10 cellular contexts compared by ENCODE assay signal in the genomic region with DNA sequence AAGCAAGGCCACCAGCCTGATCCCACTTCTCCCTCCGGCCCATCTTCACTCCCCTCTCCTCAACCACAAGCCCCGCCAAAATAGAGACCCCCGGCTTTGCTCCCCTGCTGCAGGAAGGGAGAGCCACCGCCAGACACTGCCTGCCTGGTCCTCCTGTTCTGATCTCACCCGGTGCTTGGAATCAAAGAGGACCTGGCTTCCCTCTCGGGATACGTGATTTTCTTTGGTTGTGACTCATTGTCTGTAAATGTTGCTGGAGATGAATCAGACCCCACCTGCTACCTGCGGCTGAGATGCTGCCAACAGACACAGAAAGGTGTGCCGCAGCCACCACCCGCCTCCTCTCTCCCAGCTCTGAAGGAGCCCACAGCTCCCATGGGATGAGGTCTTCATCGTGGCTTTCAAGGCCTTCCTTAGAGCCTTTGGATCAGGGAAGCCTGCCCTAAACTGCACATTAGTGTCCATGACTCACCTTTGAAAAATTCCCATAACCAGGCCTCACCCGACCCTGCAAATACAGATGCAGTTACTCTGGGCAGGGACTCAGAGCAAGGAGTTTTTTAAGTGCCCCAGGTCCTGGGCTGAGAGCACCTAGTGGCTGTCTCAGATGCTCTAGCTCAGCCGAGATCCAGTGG.
DNase-seq lines count a peak whose midpoint lies in the region; ATAC-seq and TF ChIP-seq lines count a peak whose summit lies in the region.
"Had no signal": no experiment of that assay in that cellular context is flagged by ENCODE, and none has a peak within 500 bp of the region (broad histone marks: within the 10 kb centered on the region; RNA-seq: fewer than 3 reads in every experiment).

No MANE protein-coding gene starts in this region.

- peak overlapping the region; percentile 47 for H2BK5ac ChIP-seq in IMR-90 (ENCODE audit: low read depth, low read length, poor library complexity, severe bottlenecking)

- H4K8ac ChIP-seq in IMR-90 (ENCODE audit: low read depth in 2 of 2, low read length in 2 of 2): peak overlapping the region; percentile 0 to 59; a peak in 3 of 4 replicates

- peak overlapping the region; percentile 81 for H2AK9ac ChIP-seq in IMR-90 (replicated peaks; ENCODE audit: low read depth, low read length, poor library complexity)

- H3K9me3 Mint-ChIP-seq in nephron progenitor cell: peaks cover 3% of the 10 kb centered on the region
- H3K9me3 Mint-ChIP-seq in activated naive CD8-positive, alpha-beta T cell treated with anti-CD3 and anti-CD28 coated beads, Interleukin-2, amount 50 U/mL, for 24 hours: no peaks in the 10 kb centered on the region

- no peak overlapping the region for H3K27ac Mint-ChIP-seq in nephron progenitor cell
- H3K27ac Mint-ChIP-seq in activated naive CD8-positive, alpha-beta T cell treated with anti-CD3 and anti-CD28 coated beads, Interleukin-2, amount 50 U/mL, for 24 hours: no peak overlapping the region

- peak overlapping the region; percentile 83 for H2AFZ ChIP-seq in IMR-90 (replicated peaks; ENCODE audit: low read length, poor library complexity)

- no peaks in the 10 kb centered on the region for H3K27me3 ChIP-seq in IMR-90 (ENCODE audit: control insufficient read depth, insufficient read depth, low read length)

- H2AK5ac ChIP-seq in IMR-90 (ENCODE audit: low read depth, low read length): peak overlapping the region; percentile 94; the same call in 1 of the 2 replicates

- H3K9me3 ChIP-seq in IMR-90 (ENCODE audit: control insufficient read depth, insufficient read depth, low read length): no peaks in the 10 kb centered on the region

- peak; percentile 73 for DNase-seq in AG20443 (ENCODE audit: low spot score)
- peak; percentile 88 for DNase-seq in IMR-90
- DNase-seq in choroid plexus epithelial cell (ENCODE audit: low read depth): peak; percentile 69
- DNase-seq in nephron progenitor cell: no peak
- DNase-seq in activated naive CD8-positive, alpha-beta T cell treated with anti-CD3 and anti-CD28 coated beads, Interleukin-2, amount 50 U/mL, for 24 hours: no peak
- no peak for DNase-seq in HuH-7 (ENCODE audit: low spot score)
- no peak for DNase-seq in stimulated activated naive CD8-positive, alpha-beta T cell treated with anti-CD3 and anti-CD28 coated beads, Interleukin-15, Interleukin-2, amounts not matched to agents 100 U/mL and 50 U/mL, for 24 hours
- DNase-seq: activated CD8-positive, alpha-beta memory T cell treated with anti-CD3 and anti-CD28 coated beads for 24 hours had no signal

- 0 out of 2 replicates have a peak overlapping the region, but pooled peaks have one; percentile 32 for H3K23ac ChIP-seq in IMR-90 (ENCODE audit: low read depth, low read length)

- H4K91ac ChIP-seq in IMR-90 (ENCODE audit: insufficient read depth, low read depth, low read length): peak overlapping the region; percentile 58

- peak overlapping the region; percentile 87 for H2BK20ac ChIP-seq in IMR-90 (ENCODE audit: low read depth, low read length)

- no peak for TF ChIP-seq POLR2A in IMR-90 (IDR thresholded peaks at IDR 0.05; ENCODE audit: low read depth, low read length)

- H2BK15ac ChIP-seq in IMR-90 (ENCODE audit: low read depth, low read length): peak overlapping the region; percentile 69; the same call in 2 of the 3 replicates

- peak overlapping the region; percentile 26 for H4K5ac ChIP-seq in IMR-90 (ENCODE audit: low read depth, low read length)

- H3K4me3 ChIP-seq in IMR-90 (ENCODE audit: insufficient read depth, low read depth, low read length) (no peak overlapping the region), choroid plexus epithelial cell (ENCODE audit: low read depth, low read length) (no peak overlapping the region)

- no peaks in the 10 kb centered on the region for H3K36me3 ChIP-seq in IMR-90 (ENCODE audit: control insufficient read depth, insufficient read depth, low read length)

- peaks cover 21% of the 10 kb centered on the region for H3K9me1 ChIP-seq in IMR-90 (ENCODE audit: insufficient read depth, low read length)

- H3K9ac ChIP-seq in IMR-90 (ENCODE audit: low read depth, low read length): no peak overlapping the region
- H3K9ac ChIP-seq: KMS-11 had no signal

- peak; percentile 67 for ATAC-seq in IMR-90 (ENCODE audit: low read depth)
- no peak for ATAC-seq in activated naive CD8-positive, alpha-beta T cell treated with anti-CD3 and anti-CD28 coated beads, Interleukin-2, amount 50 U/mL, for 24 hours
- ATAC-seq in HG02642 (IDR thresholded peaks at IDR 0.05; ENCODE audit: poor library complexity, unreplicated experiment): no peak
- ATAC-seq in stimulated activated naive CD8-positive, alpha-beta T cell treated with anti-CD3 and anti-CD28 coated beads, Interleukin-15, Interleukin-2, amounts not matched to agents 100 U/mL and 50 U/mL, for 24 hours: no peak

- H3K18ac ChIP-seq in IMR-90 (ENCODE audit: low read depth, low read length): peak overlapping the region; percentile 14

- no TSS peak for BruUV-seq in IMR-90 (replicated peaks; lab: Mats Ljungman, UMichigan)

- H3K14ac ChIP-seq in IMR-90 (replicated peaks; ENCODE audit: low read depth, low read length): peak overlapping the region; percentile 57

- H3K4me3 Mint-ChIP-seq in nephron progenitor cell: peak overlapping the region; percentile 67
- no peak overlapping the region for H3K4me3 Mint-ChIP-seq in activated naive CD8-positive, alpha-beta T cell treated with anti-CD3 and anti-CD28 coated beads, Interleukin-2, amount 50 U/mL, for 24 hours

- H2BK120ac ChIP-seq in IMR-90 (ENCODE audit: low read depth, low read length): peak overlapping the region; percentile 92

- no peaks in the 10 kb centered on the region for H4K20me1 ChIP-seq in IMR-90 (ENCODE audit: insufficient read depth, low read length)

- peaks cover 3% of the 10 kb centered on the region for H3K27me3 Mint-ChIP-seq in nephron progenitor cell (ENCODE audit: low read depth, poor library complexity)
- H3K27me3 Mint-ChIP-seq in activated naive CD8-positive, alpha-beta T cell treated with anti-CD3 and anti-CD28 coated beads, Interleukin-2, amount 50 U/mL, for 24 hours: peaks cover 5% of the 10 kb centered on the region

- H3K79me1 ChIP-seq in IMR-90 (ENCODE audit: low read depth in 1 of 2, low read length in 2 of 2): peaks cover 0 to 2% of the 10 kb centered on the region in 2 experiments; a peak in 1 of 4 replicates

- WGBS in IMR-90 (ENCODE audit: extremely low coverage in 2 of 2, insufficient read length in 1 of 2), 2 experiments: no CpG with 5 or more reads among the region's 13 CpGs

- TF ChIP-seq RAD21 in IMR-90 (IDR thresholded peaks at IDR 0.05; ENCODE audit: low read length): no peak; the same call in 1 of the 2 replicates

- H3K56ac ChIP-seq in IMR-90 (ENCODE audit: extremely low read depth, insufficient read depth, low read length): 0 out of 2 replicates have a peak overlapping the region, but pooled peaks have one; percentile 8

- peaks cover 65% of the 10 kb centered on the region for H3K4me1 Mint-ChIP-seq in nephron progenitor cell
- no peaks in the 10 kb centered on the region for H3K4me1 Mint-ChIP-seq in activated naive CD8-positive, alpha-beta T cell treated with anti-CD3 and anti-CD28 coated beads, Interleukin-2, amount 50 U/mL, for 24 hours

- in situ Hi-C loops in IMR-90 (cut with MboI; ENCODE audit: low sequenced_read_pairs): loop anchor here (5.0 kb wide), 1 partner anchor 272 kb away; no protein-coding TSS in a partner anchor

- no peaks in the 10 kb centered on the region for H3K36me3 Mint-ChIP-seq in nephron progenitor cell (ENCODE audit: low read depth)
- H3K36me3 Mint-ChIP-seq in activated naive CD8-positive, alpha-beta T cell treated with anti-CD3 and anti-CD28 coated beads, Interleukin-2, amount 50 U/mL, for 24 hours (ENCODE audit: low read depth): no peaks in the 10 kb centered on the region

- H3K4ac ChIP-seq in IMR-90 (ENCODE audit: low read depth, low read length): peak overlapping the region; percentile 80

- dilution Hi-C loops in IMR-90 (cut with HindIII; ENCODE audit: low sequenced_read_pairs, unreplicated experiment): loop anchor here (25.0 kb wide), 1 partner anchor 277 kb away; no protein-coding TSS in a partner anchor

- no peak overlapping the region for H3K4me2 ChIP-seq in IMR-90 (ENCODE audit: low read depth, low read length)
- H3K4me2 ChIP-seq: KMS-11 had no signal

- TF ChIP-seq CTCF in IMR-90 (conservative IDR thresholded peaks at IDR 0.05; ENCODE audit: low read depth, low read length) (no peak), choroid plexus epithelial cell (conservative IDR thresholded peaks at IDR 0.05; ENCODE audit: low read depth, low read length) (peak; percentile 25), nephron progenitor cell (IDR thresholded peaks at IDR 0.05) (no peak)

- CTCF ChIA-PET in IMR-90 (lab: Yijun Ruan, JAX): no interaction called here

- POLR2A ChIA-PET in IMR-90 (lab: Charles Lee; ENCODE audit: unreplicated experiment): no interaction called here

- peaks cover 24% of the 10 kb centered on the region for H3K4me1 ChIP-seq in IMR-90 (ENCODE audit: control insufficient read depth, insufficient read depth, low read length)

- intact Hi-C loops in IMR-90 (cut with micrococcal nuclease): loop anchor here (1.0 to 5.0 kb wide), 2 partner anchors 167 to 272 kb away; no protein-coding TSS in a partner anchor

- peak overlapping the region; percentile 36 for H3K27ac ChIP-seq in IMR-90 (ENCODE audit: insufficient read depth, low read length)
- H3K27ac ChIP-seq: KMS-11 had no signal

TF ChIP-seq in IMR-90, 13 proteins besides CTCF, POLR2A, EP300 and RAD21:
- TF ChIP-seq FOS (IDR thresholded peaks at IDR 0.05; ENCODE audit: low read depth, low read length) (peak; percentile 56; the same call in 1 of the 2 replicates), BHLHE40 (IDR thresholded peaks at IDR 0.05; ENCODE audit: low read depth, low read length) (peak; percentile 32; the same call in 1 of the 2 replicates), MAFK (IDR thresholded peaks at IDR 0.05; ENCODE audit: low read depth, low read length) (no peak)

Comparison
In these comparisons a context has a peak if more than half of its experiments do, and no peak if none do; other contexts are left out.
1. DNase-seq: peak in AG20443 (single experiment), IMR-90 (single experiment) and choroid plexus epithelial cell (single experiment); none in nephron progenitor cell (single experiment), activated naive CD8-positive, alpha-beta T cell treated with anti-CD3 and anti-CD28 coated beads, Interleukin-2, amount 50 U/mL, for 24 hours (single experiment), HuH-7 (single experiment) and stimulated activated naive CD8-positive, alpha-beta T cell treated with anti-CD3 and anti-CD28 coated beads, Interleukin-15, Interleukin-2, amounts not matched to agents 100 U/mL and 50 U/mL, for 24 hours (single experiment).